17 cellular contexts compared by ENCODE assay signal in genomic region chr18:73707035-73707434, GRCh38.
A peak's percentile ranks its signal among the peaks of the same experiment; 100 is the strongest.
DNase-seq lines count a peak whose midpoint lies in the region; ATAC-seq, FAIRE-seq and TF ChIP-seq lines count a peak whose summit lies in the region.
"Had no signal": no experiment of that assay in that cellular context is flagged by ENCODE, and none has a peak within 500 bp of the region (broad histone marks: within the 10 kb centered on the region; RNA-seq: fewer than 3 reads in every experiment).

No MANE protein-coding gene starts in this region.

- no peak overlapping the region for H3K4me3 ChIP-seq in bronchial epithelial cell (ENCODE audit: low read depth, low read length)
- H3K4me3 ChIP-seq: K562, SJCRH30 had no signal

- ATAC-seq in GM18520 (IDR thresholded peaks at IDR 0.05; ENCODE audit: unreplicated experiment), result no peak
- ATAC-seq: K562 had no signal

- DNase-seq in DMS53 (lab: John Stamatoyannopoulos, UW) (peak; percentile 20), DMS53 treated with DMSO at 0.1 percent for 48 hours (lab: John Stamatoyannopoulos, UW; ENCODE audit: unreplicated experiment) (no peak), bronchial epithelial cell (ENCODE audit: low read depth) (peak; percentile 82), fibroblast of peridontal ligament (ENCODE audit: extremely low read depth) (peak; percentile 79), osteocyte (ENCODE audit: extremely low spot score, unreplicated experiment) (no peak), NCI-H1417 treated with DMSO at 0.1 percent for 48 hours (lab: John Stamatoyannopoulos, UW) (no peak)
- no peak for DNase-seq in activated CD4-positive, alpha-beta T cell treated with anti-CD3 and anti-CD28 coated beads, Interleukin-2, amount 50 U/mL, for 4 hours
- DNase-seq: Caco-2; CD4-positive, alpha-beta T cell; H9; NCI-H1436; NCI-H1930; NCI-H345; NCI-H524 treated with DMSO at 0.1 percent for 48 hours; SJCRH30 had no signal

- H3K36me3 Mint-ChIP-seq in osteocyte (ENCODE audit: unreplicated experiment), result no peaks in the 10 kb centered on the region

- no peak overlapping the region for H3K4me3 Mint-ChIP-seq in osteocyte (ENCODE audit: unreplicated experiment)
- H3K4me3 Mint-ChIP-seq: CD4-positive, alpha-beta T cell; H9 had no signal

- no peaks in the 10 kb centered on the region for H3K27me3 Mint-ChIP-seq in osteocyte (ENCODE audit: unreplicated experiment)
- H3K27me3 Mint-ChIP-seq: CD4-positive, alpha-beta T cell had no signal

- peaks cover 13% of the 10 kb centered on the region for H3K4me1 Mint-ChIP-seq in osteocyte (ENCODE audit: unreplicated experiment)
- H3K4me1 Mint-ChIP-seq: H9 had no signal

- H3K27me3 ChIP-seq in bronchial epithelial cell (ENCODE audit: control insufficient read depth, insufficient read depth, low read length), result no peaks in the 10 kb centered on the region
- H3K27me3 ChIP-seq: SJCRH30 had no signal

- H3K9me3 Mint-ChIP-seq in osteocyte (ENCODE audit: unreplicated experiment), result peaks cover 23% of the 10 kb centered on the region
- H3K9me3 Mint-ChIP-seq: CD4-positive, alpha-beta T cell; H9 had no signal

- no peaks in the 10 kb centered on the region for H3K36me3 ChIP-seq in bronchial epithelial cell (ENCODE audit: control insufficient read depth, insufficient read depth, low read length)
- H3K36me3 ChIP-seq: SJCRH30 had no signal

- no peak for FAIRE-seq in bronchial epithelial cell (lab: Jason Lieb, UNC)
- FAIRE-seq: K562 had no signal

- H3K27ac Mint-ChIP-seq in osteocyte (ENCODE audit: unreplicated experiment), result peak overlapping the region; percentile 7
- H3K27ac Mint-ChIP-seq: CD4-positive, alpha-beta T cell; H9 had no signal

- TF ChIP-seq CTCF in bronchial epithelial cell (IDR thresholded peaks at IDR 0.05; ENCODE audit: insufficient read depth, low read length, severe bottlenecking) (no peak), osteocyte (IDR thresholded peaks at IDR 0.05) (no peak)

Comparison
In these comparisons a context has a peak if more than half of its experiments do, and no peak if none do; other contexts are left out.
1. DNase-seq: peak in DMS53 (single experiment), bronchial epithelial cell (single experiment) and fibroblast of peridontal ligament (single experiment); none in DMS53 treated with DMSO at 0.1 percent for 48 hours (single experiment), osteocyte (single experiment), activated CD4-positive, alpha-beta T cell treated with anti-CD3 and anti-CD28 coated beads, Interleukin-2, amount 50 U/mL, for 4 hours (0 of 2) and NCI-H1417 treated with DMSO at 0.1 percent for 48 hours (single experiment).